14 cellular contexts compared by ENCODE assay signal in the genomic region with DNA sequence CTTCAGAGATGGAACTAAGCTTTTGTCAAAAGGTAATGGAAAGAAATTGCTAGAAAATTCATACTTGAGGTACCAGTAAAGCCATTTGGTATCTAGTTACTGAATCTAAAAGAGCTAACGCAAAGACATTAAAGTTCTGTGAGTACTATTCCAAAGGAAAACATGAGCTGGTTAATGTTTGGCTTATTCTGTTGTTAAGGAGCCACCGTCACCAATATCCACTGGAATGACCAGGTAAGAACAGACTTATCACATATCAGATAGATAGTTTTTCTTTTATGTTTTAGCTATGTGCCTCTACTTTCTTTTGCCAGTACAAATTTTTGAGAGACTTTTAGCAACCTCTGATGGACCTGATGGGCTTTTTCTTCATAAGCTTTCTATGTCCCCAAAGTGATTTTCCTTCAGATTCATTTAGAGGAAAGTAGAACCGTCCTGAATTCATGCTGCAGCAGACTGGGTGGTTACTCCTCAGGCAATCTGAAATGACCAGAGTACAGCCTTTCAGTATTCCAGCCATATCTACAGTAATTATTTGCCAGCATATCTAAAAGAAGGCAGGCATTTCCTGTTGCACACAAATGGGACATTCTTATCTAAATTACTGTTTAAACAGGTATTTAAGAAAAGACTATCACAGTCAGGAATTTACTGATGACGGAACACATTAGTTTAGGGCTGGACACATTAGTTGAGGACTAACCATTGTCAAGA.
DNase-seq lines count a peak whose midpoint lies in the region; ATAC-seq and TF ChIP-seq lines count a peak whose summit lies in the region.
"Had no signal": no experiment of that assay in that cellular context is flagged by ENCODE, and none has a peak within 500 bp of the region (broad histone marks: within the 10 kb centered on the region; RNA-seq: fewer than 3 reads in every experiment).

No MANE protein-coding gene starts in this region.

- H2BK5ac ChIP-seq in mesendoderm (ENCODE audit: low read length): no peak overlapping the region

- H3K4me1 ChIP-seq in heart left ventricle (peaks cover 0 to 39% (median 20%) of the 10 kb centered on the region in 12 donors), mesendoderm (ENCODE audit: control insufficient read depth, low read depth, low read length) (no peaks in the 10 kb centered on the region), upper lobe of right lung (peaks cover 11% of the 10 kb centered on the region)

- TF ChIP-seq CTCF in heart left ventricle (IDR thresholded peaks at IDR 0.05) (no peak), upper lobe of right lung (IDR thresholded peaks at IDR 0.05) (no peak)

- H3K27ac ChIP-seq in heart left ventricle (peak overlapping the region in 9 of 12 donors; percentile 4 to 75 (median 62)), mesendoderm (ENCODE audit: low read depth, low read length) (no peak overlapping the region), upper lobe of right lung (peak overlapping the region; percentile 20)
- H3K27ac ChIP-seq: 22Rv1, BLaER1 had no signal

- WGBS in heart left ventricle, 4 donors: 66 to 81% (median 77%) methylated on average over 4 of the region's 4 CpGs
- WGBS in mesendoderm (ENCODE audit: extremely low coverage, insufficient coverage, low lambda C conversion rate): no CpG with 5 or more reads among the region's 4 CpGs

- no peak overlapping the region for H3K4ac ChIP-seq in mesendoderm (ENCODE audit: low read depth, low read length)

- no peak overlapping the region for H4K5ac ChIP-seq in mesendoderm (ENCODE audit: low read length)

- DNase-seq in heart left ventricle (no peak), Right ventricle myocardium inferior (ENCODE audit: missing footprints) (no peak), dermis blood vessel endothelial cell (peak; percentile 81), mesendoderm (peak; percentile 10), upper lobe of right lung (no peak), GM03348 (ENCODE audit: low spot score) (no peak), NCI-H1105 treated with DMSO at 0.1 percent for 48 hours (lab: John Stamatoyannopoulos, UW) (no peak), GOT3 (lab: John Stamatoyannopoulos, UW) (no peak)
- DNase-seq: activated CD4-positive, alpha-beta T cell treated with anti-CD3 and anti-CD28 coated beads, Interleukin-2, amount 10 ng/mL, durations not matched to agents 7 days and 5 days; activated CD8-positive, alpha-beta memory T cell treated with anti-CD3 and anti-CD28 coated beads, Interleukin-2, amount 50 U/mL, for 48 hours; activated gamma-delta T cell; stimulated activated CD4-positive, alpha-beta T cell treated with anti-CD3 and anti-CD28 coated beads, Interleukin-4, amount 100 ng/mL, for 1 hour had no signal

- H3K4me3 ChIP-seq in heart left ventricle (no peak overlapping the region), mesendoderm (ENCODE audit: low read length) (no peak overlapping the region), upper lobe of right lung (no peak overlapping the region)
- H3K4me3 ChIP-seq: BLaER1 had no signal

- no peak overlapping the region for H3K18ac ChIP-seq in mesendoderm (ENCODE audit: low read length)

- no peak overlapping the region for H3K56ac ChIP-seq in mesendoderm (ENCODE audit: low read length)

- H3K79me2 ChIP-seq in mesendoderm (ENCODE audit: control insufficient read depth, insufficient read depth, low read length): no peaks in the 10 kb centered on the region

- no peaks in the 10 kb centered on the region for H3K9me3 ChIP-seq in heart left ventricle
- no peaks in the 10 kb centered on the region for H3K9me3 ChIP-seq in upper lobe of right lung
- H3K9me3 ChIP-seq: BLaER1 had no signal

- intact Hi-C loops in heart left ventricle (cut with DNase I): loop anchor here in 3 of 10 donors (2.0 to 10.0 kb wide), 5 partner anchors 65 to 273 kb away; a partner anchor contains a TSS
- intact Hi-C loops in Right ventricle myocardium inferior (cut with DNase I): loop anchor here (5.0 kb wide), 4 partner anchors 43 to 273 kb away; a partner anchor contains a TSS
- intact Hi-C loops in upper lobe of right lung (cut with DNase I): no loop called here

- no peak overlapping the region for H3K23ac ChIP-seq in mesendoderm (ENCODE audit: low read length)

- H3K27me3 ChIP-seq in heart left ventricle (no peaks in the 10 kb centered on the region), mesendoderm (ENCODE audit: insufficient read depth, low read length, poor library complexity) (no peaks in the 10 kb centered on the region), upper lobe of right lung (no peaks in the 10 kb centered on the region)
- H3K27me3 ChIP-seq: BLaER1 had no signal

- no peak overlapping the region for H2AK5ac ChIP-seq in mesendoderm (ENCODE audit: low read length)

- H2BK15ac ChIP-seq in mesendoderm (replicated peaks; ENCODE audit: low read depth): no peak overlapping the region

- H2BK120ac ChIP-seq in mesendoderm (ENCODE audit: low read depth, low read length): no peak overlapping the region

- H3K9ac ChIP-seq in mesendoderm (ENCODE audit: low read length): no peak overlapping the region
- H3K9ac ChIP-seq: BLaER1 had no signal

- H3K36me3 ChIP-seq in heart left ventricle: no peaks in the 10 kb centered on the region
- no peaks in the 10 kb centered on the region for H3K36me3 ChIP-seq in mesendoderm (ENCODE audit: control insufficient read depth, insufficient read depth, low read length)
- no peaks in the 10 kb centered on the region for H3K36me3 ChIP-seq in upper lobe of right lung
- H3K36me3 ChIP-seq: BLaER1 had no signal

- TF ChIP-seq POLR2A in heart left ventricle (IDR thresholded peaks at IDR 0.05): no peak

- no peak for ATAC-seq in heart left ventricle
- no peak for ATAC-seq in Right ventricle myocardium inferior
- peak; percentile 43 for ATAC-seq in upper lobe of right lung

- H3K4me2 ChIP-seq in mesendoderm (ENCODE audit: low read length): no peak overlapping the region
- H3K4me2 ChIP-seq: BLaER1 had no signal

- no peak overlapping the region for H4K8ac ChIP-seq in mesendoderm (ENCODE audit: low read depth, low read length)

- no peaks in the 10 kb centered on the region for H3K79me1 ChIP-seq in mesendoderm (ENCODE audit: low read length)

Comparison
In these comparisons a context has a peak if more than half of its experiments do, and no peak if none do; other contexts are left out.
1. DNase-seq: peak in dermis blood vessel endothelial cell (single experiment) and mesendoderm (single experiment); none in heart left ventricle (0 of 5), Right ventricle myocardium inferior (single experiment), upper lobe of right lung (single experiment), GM03348 (single experiment), NCI-H1105 treated with DMSO at 0.1 percent for 48 hours (single experiment) and GOT3 (single experiment).